Comparison of ENCODE assay signal across 20 cellular contexts in the genomic region with DNA sequence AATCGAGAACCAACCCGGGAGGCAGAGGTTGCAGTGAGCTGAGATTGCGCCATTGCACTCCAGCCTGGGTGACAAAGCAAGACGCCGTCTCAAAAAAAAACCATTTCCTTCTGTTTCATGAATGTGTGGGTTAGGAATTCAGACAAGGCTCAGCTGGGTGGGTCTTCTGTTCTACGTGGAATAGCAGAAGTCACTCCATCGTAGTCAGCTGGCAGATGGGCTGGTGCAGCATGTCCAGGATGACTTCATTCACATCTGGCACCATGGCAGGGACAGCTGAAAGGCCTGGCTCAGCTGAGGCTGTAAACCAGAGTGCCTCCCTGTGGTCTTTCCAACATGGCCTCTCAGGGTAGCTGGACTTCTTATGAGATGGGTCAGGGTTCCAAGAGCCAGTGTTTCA.
"Had no signal": no experiment of that assay in that cellular context is flagged by ENCODE, and none has a peak within 500 bp of the region (broad histone marks: within the 10 kb centered on the region; RNA-seq: fewer than 3 reads in every experiment).

No MANE protein-coding gene starts in this region.

- DNase-seq: activated B cell treated with CpG ODN at 0.5 μM for 24 hours; activated CD4-positive, alpha-beta T cell treated with anti-CD3 and anti-CD28 coated beads, Interleukin-2, amount 10 ng/mL, durations not matched to agents 24 days and 14 days; activated CD8-positive, alpha-beta memory T cell treated with anti-CD3 and anti-CD28 coated beads, Interleukin-2, amount 50 U/mL, for 4 hours; activated CD8-positive, alpha-beta T cell treated with anti-CD3 and anti-CD28 coated beads, Interleukin-2, amount 10 ng/mL, durations not matched to agents 7 days and 5 days; activated gamma-delta T cell; activated T-cell treated with anti-CD3 and anti-CD28 coated beads, Interleukin-2, amount 50 U/mL, for 72 hours; dorsolateral prefrontal cortex; erythroblast; kidney; mesendoderm; stimulated activated CD4-positive, alpha-beta T cell treated with anti-CD3 and anti-CD28 coated beads, Interleukin-4, amount 100 ng/mL, for 4 hours; stimulated activated CD8-positive, alpha-beta memory T cell treated with anti-CD3 and anti-CD28 coated beads, Interleukin-4, amount 100 ng/mL, for 48 hours; stimulated activated naive CD4-positive, alpha-beta T cell treated with Interleukin-2 at 50 U/mL for 16 hours; substantia nigra; uterus had no signal

- H3K4me3 ChIP-seq: dorsolateral prefrontal cortex, hepatocyte, skin epidermis, tibial nerve, uterus had no signal

- H3K4me1 ChIP-seq: tibial nerve, uterus had no signal

- H3K27ac ChIP-seq: dorsolateral prefrontal cortex, hepatocyte, skin epidermis, tibial nerve, uterus had no signal

- H3K9me3 ChIP-seq: uterus had no signal

- ATAC-seq: activated CD8-positive, alpha-beta T cell treated with anti-CD3 and anti-CD28 coated beads, Interleukin-2, amount 10 ng/mL, durations not matched to agents 7 days and 5 days; activated naive CD4-positive, alpha-beta T cell treated with anti-CD3 and anti-CD28 coated beads, Interleukin-2, amount 50 U/mL, for 72 hours; activated T-cell treated with anti-CD3 and anti-CD28 coated beads, Interleukin-2, amount 50 U/mL, for 72 hours; natural killer cell treated with Interleukin-12 subunit alpha and Interleukin-12 subunit beta and Interleukin-15 and Interleukin-18, amount 100 ng/mL, for 72 hours had no signal

- H3K36me3 ChIP-seq: tibial nerve, uterus had no signal

- H3K27me3 ChIP-seq: dorsolateral prefrontal cortex, hepatocyte, uterus had no signal
